5 cellular contexts compared by ENCODE assay signal in genomic region chr1:32472966-32473365, GRCh38. TPM values are rescaled to one million over a fixed set of nuclear protein-coding genes. Genes with fewer than 3 reads are reported as not detected.
"Had no signal": no experiment of that assay in that cellular context is flagged by ENCODE, and none has a peak within 500 bp of the region (broad histone marks: within the 10 kb centered on the region; RNA-seq: fewer than 3 reads in every experiment).

No MANE protein-coding gene starts in this region.

RNA-seq across cellular contexts. Expression of gene ZBTB8B, which starts 8.1 kb away (rescaled TPM):
- total RNA-seq: HT-29, HT1080, IMR-90, K562 had no signal
- polyA plus RNA-seq: IgD-negative memory B cell, IMR-90, K562 had no signal
